In the genomic region with DNA sequence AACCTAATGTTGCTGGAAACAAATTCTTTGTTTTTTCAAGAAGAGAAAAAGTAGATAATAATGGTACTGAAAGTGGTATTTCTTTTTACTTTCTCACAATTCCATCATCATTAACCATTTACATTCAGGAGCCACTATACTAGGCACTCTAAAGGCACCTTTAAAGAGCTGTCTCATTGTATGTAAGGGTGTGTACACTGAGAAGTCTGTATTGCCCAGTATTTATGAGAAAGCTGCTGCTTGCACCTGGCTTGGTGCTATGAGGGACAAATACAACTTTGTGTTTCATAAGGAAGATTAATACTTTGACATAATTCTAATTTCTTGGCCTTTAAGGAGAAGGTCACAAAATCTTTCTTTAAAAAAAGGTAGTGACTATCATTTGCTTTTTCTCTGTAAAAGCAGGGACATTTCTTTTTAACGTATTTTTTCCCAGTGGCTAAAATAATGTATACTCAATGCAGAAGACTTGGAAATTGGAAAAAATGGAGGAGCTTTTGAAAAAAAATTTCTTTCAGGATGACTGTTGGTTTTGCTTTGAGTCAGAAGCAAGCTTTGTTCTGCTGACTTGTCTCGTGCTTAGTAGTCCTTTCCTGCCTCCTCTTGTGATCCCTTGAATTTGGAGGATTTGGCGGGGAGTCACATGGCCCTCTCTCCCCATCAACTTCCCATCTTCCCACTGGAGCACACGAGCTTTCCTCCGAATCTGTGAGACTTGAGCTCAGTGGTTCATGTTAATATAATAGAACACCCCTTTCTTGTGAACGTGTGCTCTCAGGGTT, we compare ENCODE assay signal across 11 cellular contexts. TPM values are rescaled to one million over a fixed set of nuclear protein-coding genes. Genes with fewer than 3 reads are reported as not detected.
DNase-seq lines count a peak whose midpoint lies in the region; ATAC-seq, FAIRE-seq and TF ChIP-seq lines count a peak whose summit lies in the region.
"Had no signal": no experiment of that assay in that cellular context is flagged by ENCODE, and none has a peak within 500 bp of the region (broad histone marks: within the 10 kb centered on the region; RNA-seq: fewer than 3 reads in every experiment).

No MANE protein-coding gene starts in this region.

- BruUV-seq in HepG2 (replicated peaks; lab: Mats Ljungman, UMichigan), result no TSS peak

- FAIRE-seq in HepG2 (lab: Jason Lieb, UNC), result no peak
- FAIRE-seq: A549 had no signal

- no peak overlapping the region for H3K4me2 ChIP-seq in HepG2 (ENCODE audit: low read depth, low read length)
- H3K4me2 ChIP-seq: A549 had no signal

- no peaks in the 10 kb centered on the region for H3K9me3 Mint-ChIP-seq in activated CD4-positive, alpha-beta T cell treated with anti-CD3 and anti-CD28 coated beads, Interleukin-2, amount 10 ng/mL, durations not matched to agents 24 days and 14 days
- H3K9me3 Mint-ChIP-seq in natural killer cell, result no peaks in the 10 kb centered on the region

- POLR2A ChIA-PET in HepG2 (lab: Yijun Ruan, JAX), result no interaction called here

- no peak for TF ChIP-seq CTCF in natural killer cell (IDR thresholded peaks at IDR 0.05)
- no peak for TF ChIP-seq CTCF in HepG2 (CRISPR knock-in tag; IDR thresholded peaks at IDR 0.05)
- no peak for TF ChIP-seq CTCF in WERI-Rb-1 (IDR thresholded peaks at IDR 0.05; ENCODE audit: low read depth, low read length)

- peaks cover 23% of the 10 kb centered on the region for H3K79me2 ChIP-seq in HepG2 (ENCODE audit: insufficient read depth, low read length)

- H3K36me3 ChIP-seq in HepG2 (replicated peaks in 1 of 2; ENCODE audit: control insufficient read depth in 1 of 2, insufficient read depth in 2 of 2, low read length in 2 of 2) (no peaks in the 10 kb centered on the region), WERI-Rb-1 (no peaks in the 10 kb centered on the region)
- H3K36me3 ChIP-seq: adrenal gland had no signal

- H3K4me1 Mint-ChIP-seq in activated CD4-positive, alpha-beta T cell treated with anti-CD3 and anti-CD28 coated beads, Interleukin-2, amount 10 ng/mL, durations not matched to agents 24 days and 14 days, result peaks cover 54% of the 10 kb centered on the region
- peaks cover 60 to 74% of the 10 kb centered on the region in 2 donors for H3K4me1 Mint-ChIP-seq in natural killer cell

- no peaks in the 10 kb centered on the region for H3K27me3 Mint-ChIP-seq in activated CD4-positive, alpha-beta T cell treated with anti-CD3 and anti-CD28 coated beads, Interleukin-2, amount 10 ng/mL, durations not matched to agents 24 days and 14 days
- H3K27me3 Mint-ChIP-seq in natural killer cell (ENCODE audit: low read depth in 2 of 2), result no peaks in the 10 kb centered on the region

- H3K4me1 ChIP-seq in HepG2 (ENCODE audit: insufficient read depth, low read length), result peaks cover 64% of the 10 kb centered on the region

- H2AFZ ChIP-seq in HepG2 (ENCODE audit: low read length), result no peak overlapping the region

- peaks cover 18% of the 10 kb centered on the region for H3K36me3 Mint-ChIP-seq in activated CD4-positive, alpha-beta T cell treated with anti-CD3 and anti-CD28 coated beads, Interleukin-2, amount 10 ng/mL, durations not matched to agents 24 days and 14 days (ENCODE audit: low read depth)
- H3K36me3 Mint-ChIP-seq in natural killer cell, result no peaks in the 10 kb centered on the region

- in situ Hi-C loops in HepG2 (cut with HindIII; ENCODE audit: extremely low pct_ligation_motif_present, low pct_unique_long_range_greater_than_20kb), result no loop called here

- no peak overlapping the region for H3K9ac ChIP-seq in HepG2 (ENCODE audit: insufficient read depth, low read depth, low read length)

- ATAC-seq in GM21737 (IDR thresholded peaks at IDR 0.05; ENCODE audit: unreplicated experiment) (peak; percentile 50), HG03558 (IDR thresholded peaks at IDR 0.05; ENCODE audit: extremely low read depth, unreplicated experiment) (peak; percentile 61), natural killer cell (no peak), HepG2 (no peak)
- ATAC-seq: A549 had no signal

- intact Hi-C loops in activated CD4-positive, alpha-beta T cell treated with anti-CD3 and anti-CD28 coated beads, Interleukin-2, amount 10 ng/mL, durations not matched to agents 24 days and 14 days (cut with micrococcal nuclease), result loop anchor here (1.0 to 2.0 kb wide), 3 partner anchors 9 to 51 kb away; no protein-coding TSS in a partner anchor
- intact Hi-C loops in natural killer cell (cut with micrococcal nuclease) (no loop called here), HepG2 (cut with micrococcal nuclease; ENCODE audit: unreplicated experiment) (no loop called here)

- H4K20me1 ChIP-seq in HepG2 (ENCODE audit: insufficient read depth, low read length), result no peaks in the 10 kb centered on the region

- TF ChIP-seq EP300 in HepG2 (IDR thresholded peaks at IDR 0.05; ENCODE audit: low read depth in 2 of 2, low read length in 2 of 2) (no peak), HepG2 (CRISPR knock-in tag; IDR thresholded peaks at IDR 0.05; ENCODE audit: borderline replicate concordance) (no peak)

- TF ChIP-seq RAD21 in HepG2 (CRISPR knock-in tag; IDR thresholded peaks at IDR 0.05), result no peak

- WGBS in HepG2 (ENCODE audit: low lambda C conversion rate), result 96% methylated on average over 6 of the region's 6 CpGs

- H3K27ac ChIP-seq in HepG2 (ENCODE audit: extremely low read length, insufficient read depth, low read length) (no peak overlapping the region), WERI-Rb-1 (no peak overlapping the region)
- H3K27ac ChIP-seq: A549 had no signal

- TF ChIP-seq POLR2A in HepG2 (IDR thresholded peaks at IDR 0.05; ENCODE audit: insufficient read depth in 1 of 2, low read depth in 2 of 2, low read length in 2 of 2), result no peak

- H3K9me3 ChIP-seq in HepG2 (ENCODE audit: low read length) (no peaks in the 10 kb centered on the region), WERI-Rb-1 (ENCODE audit: severe bottlenecking) (no peaks in the 10 kb centered on the region)
- H3K9me3 ChIP-seq: A549, adrenal gland had no signal

- H3K27me3 ChIP-seq in HepG2 (ENCODE audit: control insufficient read depth in 1 of 2, insufficient read depth in 2 of 2, low read length in 2 of 2) (no peaks in the 10 kb centered on the region), WERI-Rb-1 (ENCODE audit: insufficient read depth, low read depth, severe bottlenecking) (no peaks in the 10 kb centered on the region)
- H3K27me3 ChIP-seq: adrenal gland had no signal

- DNase-seq in activated CD4-positive, alpha-beta T cell treated with anti-CD3 and anti-CD28 coated beads, Interleukin-2, amount 10 ng/mL, durations not matched to agents 24 days and 14 days, result no peak
- no peak for DNase-seq in activated CD4-positive, alpha-beta T cell treated with anti-CD3 and anti-CD28 coated beads, Interleukin-2, amount 50 U/mL, for 48 hours
- DNase-seq in natural killer cell, result no peak
- DNase-seq in stimulated activated CD4-positive, alpha-beta T cell treated with anti-CD3 and anti-CD28 coated beads, Interleukin-2, amount 100 ng/mL, for 24 hours, result no peak
- DNase-seq in HepG2 (ENCODE audit: low spot score), result no peak
- no peak for DNase-seq in WERI-Rb-1

- no peak overlapping the region for H3K4me3 ChIP-seq in HepG2 (replicated peaks in 1 of 3; ENCODE audit: insufficient read depth in 1 of 3, low read depth in 2 of 3, low read length in 3 of 3)
- H3K4me3 ChIP-seq in WERI-Rb-1 (ENCODE audit: low read depth, low read length), result no peak overlapping the region
- H3K4me3 ChIP-seq: A549, adrenal gland, lung had no signal

- no peak overlapping the region for H3K4me3 Mint-ChIP-seq in activated CD4-positive, alpha-beta T cell treated with anti-CD3 and anti-CD28 coated beads, Interleukin-2, amount 10 ng/mL, durations not matched to agents 24 days and 14 days
- H3K4me3 Mint-ChIP-seq in natural killer cell, result no peak overlapping the region

- H3K27ac Mint-ChIP-seq in activated CD4-positive, alpha-beta T cell treated with anti-CD3 and anti-CD28 coated beads, Interleukin-2, amount 10 ng/mL, durations not matched to agents 24 days and 14 days, result peak overlapping the region; percentile 17
- peak overlapping the region; percentile 90 to 98 for H3K27ac Mint-ChIP-seq in natural killer cell

- CTCF ChIA-PET in HepG2 (lab: Yijun Ruan, JAX; ENCODE audit: low intra/inter-chr PET ratio, low total read pairs), result no interaction called here

TF ChIP-seq in HepG2, 621 proteins besides CTCF, POLR2A, EP300 and RAD21:
- TF ChIP-seq CHD2 (IDR thresholded peaks at IDR 0.05; ENCODE audit: low read depth, low read length) (no peak), ELF4 (CRISPR knock-in tag; IDR thresholded peaks at IDR 0.05; ENCODE audit: borderline replicate concordance) (no peak)

RNA-seq across cellular contexts. Expression of a gene that starts 50.1 kb away (rescaled TPM):
- total RNA-seq in activated CD4-positive, alpha-beta T cell treated with anti-CD3 and anti-CD28 coated beads, Interleukin-2, amount 10 ng/mL, durations not matched to agents 24 days and 14 days, result 40.8 and 43.1 TPM in 2 replicates
- total RNA-seq in natural killer cell, result 100 to 1,000 TPM in 1 of 3 donors, 10 to 100 TPM in 2; 63.4 to 105 (median 80.5) TPM
- 16.0 and 21.3 TPM in 2 replicates for total RNA-seq in HepG2 (2016; rRNA removed; fragmentation: Illumina TruSeq; extraction: Trizol)
- 6.2 and 7.7 TPM in 2 replicates for total RNA-seq in HepG2 (2016; cell fraction: cytosol; rRNA removed; fragmentation: Illumina TruSeq; extraction: Trizol; ENCODE audit: low read depth)
- 13.2 and 20.1 TPM in 2 replicates for total RNA-seq in HepG2 (2016; cell fraction: insoluble cytoplasmic fraction; rRNA removed; fragmentation: Illumina TruSeq; extraction: Trizol)
- total RNA-seq in HepG2 (2016; cell fraction: membrane; rRNA removed; fragmentation: Illumina TruSeq; extraction: Trizol), result 25.5 and 26.0 TPM in 2 replicates
- 9.1 and 10.8 TPM in 2 replicates for total RNA-seq in HepG2 (2016; cell fraction: nucleus; rRNA removed; fragmentation: Illumina TruSeq; extraction: Trizol)
- polyA plus RNA-seq in HepG2 (2011; rRNA removed), result 15.4 and 15.5 TPM in 2 replicates
- polyA plus RNA-seq in HepG2 (2011; cell fraction: cytosol; rRNA removed), result 9.8 and 10.9 TPM in 2 replicates
- 3.9 and 5.1 TPM in 2 replicates for polyA plus RNA-seq in HepG2 (2011; cell fraction: nucleus; rRNA removed)
- 7.1 and 11.1 TPM in 2 replicates for polyA plus RNA-seq in HepG2 (2012)
- 3.6 and 3.9 TPM in 2 replicates for polyA plus RNA-seq in HepG2 (2016; cell fraction: cytosol; fragmentation: Illumina TruSeq; extraction: Trizol; ENCODE audit: low read depth)
- polyA plus RNA-seq in HepG2 (2016; cell fraction: insoluble cytoplasmic fraction; fragmentation: Illumina TruSeq; extraction: Trizol; ENCODE audit: low read depth), result 19.9 and 21.9 TPM in 2 replicates
- 16.4 and 17.1 TPM in 2 replicates for polyA plus RNA-seq in HepG2 (2016; cell fraction: membrane; fragmentation: Illumina TruSeq; extraction: Trizol; ENCODE audit: low read depth)
- polyA plus RNA-seq in HepG2 (2016; cell fraction: nucleus; fragmentation: Illumina TruSeq; extraction: Trizol; ENCODE audit: insufficient read depth, low read depth), result 13.2 and 13.5 TPM in 2 replicates
- polyA minus RNA-seq in HepG2 (2011; rRNA and poly(A)+ RNA removed; ENCODE audit: low replicate concordance), result 37.6 and 54.4 TPM in 2 replicates
- polyA minus RNA-seq in HepG2 (2011; cell fraction: cytosol; rRNA and poly(A)+ RNA removed), result 13.6 and 15.4 TPM in 2 replicates
- 9.4 and 9.9 TPM in 2 replicates for polyA minus RNA-seq in HepG2 (2011; cell fraction: nucleus; rRNA and poly(A)+ RNA removed)

Comparison
In these comparisons a context has a peak if more than half of its experiments do, and no peak if none do; other contexts are left out.
1. ATAC-seq: peak in GM21737 (single experiment) and HG03558 (single experiment); none in natural killer cell (0 of 3) and HepG2 (single experiment).